ENCODE assay signal across 8 cellular contexts in the genomic region with DNA sequence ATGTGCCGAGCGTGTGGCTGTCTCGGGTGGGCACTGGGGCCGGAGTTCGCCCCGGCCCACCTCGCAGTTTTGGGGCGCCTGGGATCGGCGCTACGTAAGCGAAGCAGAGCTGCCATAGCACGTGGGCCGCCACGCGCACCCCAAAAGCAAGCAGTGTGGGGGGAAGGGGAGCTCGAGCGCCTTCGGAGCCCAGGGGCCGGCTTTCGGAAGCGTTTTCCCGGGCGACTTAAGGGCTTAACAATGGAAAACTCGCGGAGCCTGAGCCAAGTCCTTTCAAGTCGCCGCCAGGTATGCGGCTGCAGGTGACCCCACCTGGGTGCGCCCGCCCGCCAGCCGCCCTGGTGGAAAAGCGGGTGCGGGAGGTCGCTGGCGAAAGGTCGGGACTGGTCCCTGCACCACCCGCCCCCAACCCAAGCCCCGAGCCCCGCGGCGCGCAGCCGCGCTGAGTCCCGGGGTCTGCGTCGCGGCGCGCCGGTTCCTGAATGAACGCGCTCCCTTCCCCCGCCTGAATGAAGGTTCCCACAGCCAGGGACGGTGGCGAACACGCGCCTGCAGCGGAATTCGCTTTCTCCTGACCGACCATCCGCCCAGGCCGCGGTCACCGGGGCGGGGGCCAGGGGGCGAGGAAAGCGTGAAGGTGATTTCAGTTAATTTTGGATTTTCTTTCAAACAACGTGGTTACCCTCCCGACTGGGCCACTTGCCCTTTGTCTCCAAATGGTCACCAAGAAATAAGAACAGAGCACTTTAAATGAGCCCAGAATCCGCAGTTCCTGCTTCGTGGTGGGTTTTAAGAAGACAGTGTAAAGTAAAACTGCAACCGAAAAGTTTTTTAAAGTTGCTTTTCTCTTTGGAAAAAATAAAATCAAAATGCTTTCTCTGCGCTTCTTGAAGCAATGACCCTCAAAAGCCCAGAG. TPM values are rescaled to one million over a fixed set of nuclear protein-coding genes. Genes with fewer than 3 reads are reported as not detected.
DNase-seq lines count a peak whose midpoint lies in the region; ATAC-seq and TF ChIP-seq lines count a peak whose summit lies in the region.

No MANE protein-coding gene starts in this region.

- H3K36me3 Mint-ChIP-seq in naive B cell, result no peaks in the 10 kb centered on the region

- peak overlapping the region; percentile 63 to 99 (median 76) for H3K4me3 Mint-ChIP-seq in naive B cell

- peak overlapping the region in 4 of 6 donors; percentile 16 to 89 (median 34) for H3K27ac Mint-ChIP-seq in naive B cell

- POLR2A ChIA-PET in RWPE1 (lab: Yijun Ruan, JAX; ENCODE audit: low non-redundant PET), result interaction anchor here (1.1 to 1.2 kb wide), 2 partner anchors 340 to 345 kb away, joined by 4 read pairs; a partner anchor contains a TSS

- 2% methylated on average over 30 of the region's 76 CpGs for WGBS in esophagus muscularis mucosa

- ATAC-seq in naive B cell (ENCODE audit: low read depth in 2 of 2) (no peak), HG03135 (IDR thresholded peaks at IDR 0.05; ENCODE audit: unreplicated experiment) (no peak)

- intact Hi-C loops in esophagus muscularis mucosa (cut with DNase I), result loop anchor here (5.0 to 10.0 kb wide), 2 partner anchors 141 to 193 kb away; no protein-coding TSS in a partner anchor

- DNase-seq in DMS 273 (lab: John Stamatoyannopoulos, UW; ENCODE audit: unreplicated experiment) (peak; percentile 72), DMS 273 treated with DMSO at 0.1 percent for 48 hours (lab: John Stamatoyannopoulos, UW) (no peak), RWPE1 (ENCODE audit: low spot score) (no peak), esophagus muscularis mucosa (ENCODE audit: extremely low spot score) (no peak), naive B cell (no peak), pons (ENCODE audit: low spot score) (no peak)
- DNase-seq in activated naive CD4-positive, alpha-beta T cell treated with anti-CD3 and anti-CD28 coated beads, Interleukin-2, amount 50 U/mL, for 16 hours, result no peak

- H3K4me1 ChIP-seq in esophagus muscularis mucosa, result peaks cover 48 to 71% (median 69%) of the 10 kb centered on the region in 4 donors

- H3K27me3 ChIP-seq in esophagus muscularis mucosa, result peaks cover 7 to 76% (median 17%) of the 10 kb centered on the region in 4 donors

- H3K27me3 Mint-ChIP-seq in naive B cell, result peaks cover 43 to 63% (median 53%) of the 10 kb centered on the region in 3 donors

- no peaks in the 10 kb centered on the region for H3K9me3 ChIP-seq in esophagus muscularis mucosa

- no peaks in the 10 kb centered on the region for H3K36me3 ChIP-seq in esophagus muscularis mucosa

- TF ChIP-seq EP300 in esophagus muscularis mucosa (IDR thresholded peaks at IDR 0.05), result no peak

- H3K27ac ChIP-seq in RWPE1, result peak overlapping the region; percentile 87
- peak overlapping the region; percentile 24 to 80 (median 41) for H3K27ac ChIP-seq in esophagus muscularis mucosa (replicated peaks in 1 of 4)

- H3K9me3 Mint-ChIP-seq in naive B cell, result no peaks in the 10 kb centered on the region

- TF ChIP-seq CTCF in RWPE1 (conservative IDR thresholded peaks at IDR 0.05; ENCODE audit: low read depth), result no peak
- no peak for TF ChIP-seq CTCF in esophagus muscularis mucosa (IDR thresholded peaks at IDR 0.05)

- TF ChIP-seq POLR2A in esophagus muscularis mucosa (IDR thresholded peaks at IDR 0.05; ENCODE audit: low read depth), result no peak

- H3K4me3 ChIP-seq in esophagus muscularis mucosa, result peak overlapping the region; percentile 52 to 61 (median 54)

- peaks cover 27 to 38% (median 33%) of the 10 kb centered on the region in 3 donors for H3K4me1 Mint-ChIP-seq in naive B cell

- CTCF ChIA-PET in RWPE1 (lab: Yijun Ruan, JAX), result interaction anchor here (1.2 to 1.5 kb wide), 2 partner anchors 507 to 537 kb away, joined by 3 to 4 read pairs; no protein-coding TSS in a partner anchor

RNA-seq across cellular contexts. Expression of a gene that starts 2.7 kb away (rescaled TPM):
- 10 to 100 TPM; 54.4 to 92.7 (median 62.0) TPM for total RNA-seq in esophagus muscularis mucosa
- 1 to 10 TPM in 5 of 6 donors, not detected in 1; 1.6 to 7.7 (median 4.5) TPM for polyA plus RNA-seq in naive B cell (ENCODE audit: low read depth in 6 of 6)

RNA-seq across cellular contexts. Expression of a gene that starts 36.9 kb away (rescaled TPM):
- 10 to 100 TPM; 12.2 to 18.6 (median 14.1) TPM for total RNA-seq in esophagus muscularis mucosa
- 10 to 100 TPM; 15.9 to 26.9 (median 16.8) TPM for polyA plus RNA-seq in naive B cell (ENCODE audit: low read depth in 6 of 6)
